13 cellular contexts compared by ENCODE assay signal in the genomic region with DNA sequence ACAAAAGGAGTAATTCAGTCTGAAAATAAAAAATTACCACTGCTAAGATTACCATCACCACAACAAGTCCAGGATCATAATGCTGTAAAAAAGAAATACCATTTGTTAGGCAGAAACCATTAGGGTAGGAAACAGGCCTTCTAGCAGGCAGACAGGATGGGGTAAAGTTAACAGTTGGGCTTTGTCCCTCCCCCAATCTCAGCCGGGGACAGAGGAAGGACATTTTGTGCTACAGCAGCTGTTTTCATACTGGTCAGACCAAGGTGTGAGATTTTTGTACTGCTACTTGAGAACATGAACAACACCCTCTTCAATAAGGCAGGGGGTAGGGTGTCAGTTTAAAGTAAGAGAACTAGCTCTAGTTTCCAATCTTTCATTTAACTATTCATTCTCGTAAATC. TPM values are rescaled to one million over a fixed set of nuclear protein-coding genes. Genes with fewer than 3 reads are reported as not detected.
A peak's percentile ranks its signal among the peaks of the same experiment; 100 is the strongest.
DNase-seq lines count a peak whose midpoint lies in the region; ATAC-seq and TF ChIP-seq lines count a peak whose summit lies in the region.
"Had no signal": no experiment of that assay in that cellular context is flagged by ENCODE, and none has a peak within 500 bp of the region (broad histone marks: within the 10 kb centered on the region; RNA-seq: fewer than 3 reads in every experiment).

No MANE protein-coding gene starts in this region.

- TF ChIP-seq CTCF in endothelial cell (IDR thresholded peaks at IDR 0.05; ENCODE audit: unreplicated experiment) (no peak), nephron progenitor cell (IDR thresholded peaks at IDR 0.05) (no peak)

- H3K4me2 ChIP-seq in GM23248 (ENCODE audit: unreplicated experiment), result no peak overlapping the region

- H3K27me3 Mint-ChIP-seq in endothelial cell (ENCODE audit: unreplicated experiment) (no peaks in the 10 kb centered on the region), nephron progenitor cell (ENCODE audit: low read depth, poor library complexity) (no peaks in the 10 kb centered on the region)
- H3K27me3 Mint-ChIP-seq in activated CD4-positive, alpha-beta T cell treated with anti-CD3 and anti-CD28 coated beads, Interleukin-2, amount 10 ng/mL, durations not matched to agents 24 days and 14 days, result no peaks in the 10 kb centered on the region
- H3K27me3 Mint-ChIP-seq: activated CD4-positive, alpha-beta T cell treated with anti-CD3 and anti-CD28 coated beads, Interleukin-2, amount 10 ng/mL, durations not matched to agents 7 days and 5 days had no signal

- peak; percentile 39 for DNase-seq in G401 (ENCODE audit: low spot score)
- DNase-seq in endothelial cell (ENCODE audit: low spot score), result peak; percentile 11
- no peak for DNase-seq in nephron progenitor cell
- DNase-seq in HuH-7 (ENCODE audit: low spot score), result no peak
- DNase-seq in GM23248, result no peak
- DNase-seq in activated CD4-positive, alpha-beta T cell treated with anti-CD3 and anti-CD28 coated beads, Interleukin-2, amount 10 ng/mL, durations not matched to agents 24 days and 14 days, result no peak
- DNase-seq: activated CD4-positive, alpha-beta T cell treated with anti-CD3 and anti-CD28 coated beads, Interleukin-2, amount 10 ng/mL, durations not matched to agents 7 days and 5 days; midbrain; NCI-H2081 treated with DMSO at 0.1 percent for 48 hours; stimulated activated CD4-positive, alpha-beta T cell treated with anti-CD3 and anti-CD28 coated beads, Interleukin-2, amount 100 ng/mL, for 24 hours; tibial artery had no signal

- H3K4me1 Mint-ChIP-seq in endothelial cell (ENCODE audit: unreplicated experiment) (peaks cover 27% of the 10 kb centered on the region), nephron progenitor cell (peaks cover 29% of the 10 kb centered on the region)
- peaks cover 12% of the 10 kb centered on the region for H3K4me1 Mint-ChIP-seq in activated CD4-positive, alpha-beta T cell treated with anti-CD3 and anti-CD28 coated beads, Interleukin-2, amount 10 ng/mL, durations not matched to agents 24 days and 14 days

- H3K4me3 ChIP-seq in GM23248, result no peak overlapping the region
- H3K4me3 ChIP-seq: tibial artery had no signal

- H3K27ac Mint-ChIP-seq in endothelial cell (ENCODE audit: unreplicated experiment) (peak overlapping the region; percentile 94), nephron progenitor cell (peak overlapping the region; percentile 98)
- no peak overlapping the region for H3K27ac Mint-ChIP-seq in activated CD4-positive, alpha-beta T cell treated with anti-CD3 and anti-CD28 coated beads, Interleukin-2, amount 10 ng/mL, durations not matched to agents 24 days and 14 days
- H3K27ac Mint-ChIP-seq: activated CD4-positive, alpha-beta T cell treated with anti-CD3 and anti-CD28 coated beads, Interleukin-2, amount 10 ng/mL, durations not matched to agents 7 days and 5 days had no signal

- 50 to 55% methylated on average over 2 of the region's 2 CpGs for WGBS in GM23248 (ENCODE audit: low coverage in 1 of 2, low lambda C conversion rate in 2 of 2, missing lambda C conversion rate in 2 of 2), 2 experiments

- H3K27me3 ChIP-seq in GM23248 (replicated peaks; ENCODE audit: insufficient read depth), result no peaks in the 10 kb centered on the region
- H3K27me3 ChIP-seq: tibial artery had no signal

- no peaks in the 10 kb centered on the region for H4K20me1 ChIP-seq in GM23248 (ENCODE audit: insufficient read depth)

- no peaks in the 10 kb centered on the region for H3K9me3 Mint-ChIP-seq in endothelial cell (ENCODE audit: unreplicated experiment)
- no peaks in the 10 kb centered on the region for H3K9me3 Mint-ChIP-seq in nephron progenitor cell
- H3K9me3 Mint-ChIP-seq in activated CD4-positive, alpha-beta T cell treated with anti-CD3 and anti-CD28 coated beads, Interleukin-2, amount 10 ng/mL, durations not matched to agents 24 days and 14 days, result no peaks in the 10 kb centered on the region
- H3K9me3 Mint-ChIP-seq: activated CD4-positive, alpha-beta T cell treated with anti-CD3 and anti-CD28 coated beads, Interleukin-2, amount 10 ng/mL, durations not matched to agents 7 days and 5 days had no signal

- intact Hi-C loops in activated CD4-positive, alpha-beta T cell treated with anti-CD3 and anti-CD28 coated beads, Interleukin-2, amount 10 ng/mL, durations not matched to agents 24 days and 14 days (cut with micrococcal nuclease), result no loop called here

- no peak for ATAC-seq in HG03139 (IDR thresholded peaks at IDR 0.05; ENCODE audit: unreplicated experiment)

- H3K27ac ChIP-seq in KOPT-K1 (ENCODE audit: low read depth, low read length, poor library complexity, severe bottlenecking) (peak overlapping the region; percentile 15), GM23248 (no peak overlapping the region)
- H3K27ac ChIP-seq: tibial artery had no signal

- no peaks in the 10 kb centered on the region for H3K4me1 ChIP-seq in GM23248 (ENCODE audit: insufficient read depth)

- no peaks in the 10 kb centered on the region for H3K9me3 ChIP-seq in KOPT-K1 (ENCODE audit: insufficient read depth, low read length, poor library complexity, severe bottlenecking)
- no peaks in the 10 kb centered on the region for H3K9me3 ChIP-seq in GM23248 (ENCODE audit: low read depth)
- H3K9me3 ChIP-seq: tibial artery had no signal

- H3K9me2 ChIP-seq in GM23248 (ENCODE audit: insufficient read depth), result no peaks in the 10 kb centered on the region

- peak overlapping the region; percentile 49 for H3K4me3 Mint-ChIP-seq in endothelial cell (ENCODE audit: unreplicated experiment)
- no peak overlapping the region for H3K4me3 Mint-ChIP-seq in nephron progenitor cell
- H3K4me3 Mint-ChIP-seq in activated CD4-positive, alpha-beta T cell treated with anti-CD3 and anti-CD28 coated beads, Interleukin-2, amount 10 ng/mL, durations not matched to agents 24 days and 14 days, result no peak overlapping the region
- H3K4me3 Mint-ChIP-seq: activated CD4-positive, alpha-beta T cell treated with anti-CD3 and anti-CD28 coated beads, Interleukin-2, amount 10 ng/mL, durations not matched to agents 7 days and 5 days had no signal

- H3K36me3 Mint-ChIP-seq in endothelial cell (ENCODE audit: low read depth, unreplicated experiment), result peaks cover 10% of the 10 kb centered on the region
- H3K36me3 Mint-ChIP-seq in nephron progenitor cell (ENCODE audit: low read depth), result peaks cover 35% of the 10 kb centered on the region
- peaks cover 24% of the 10 kb centered on the region for H3K36me3 Mint-ChIP-seq in activated CD4-positive, alpha-beta T cell treated with anti-CD3 and anti-CD28 coated beads, Interleukin-2, amount 10 ng/mL, durations not matched to agents 24 days and 14 days (ENCODE audit: low read depth)

- H2AFZ ChIP-seq in GM23248, result no peak overlapping the region

- H3K79me2 ChIP-seq in GM23248 (ENCODE audit: insufficient read depth), result peaks cover 72% of the 10 kb centered on the region

- H3K9ac ChIP-seq in GM23248, result no peak overlapping the region

- in situ Hi-C loops in G401 (cut with HindIII; ENCODE audit: low sequenced_read_pairs) (no loop called here), GM23248 (cut with MboI) (no loop called here)

- H3F3A ChIP-seq in GM23248 (ENCODE audit: insufficient read depth), result no peaks in the 10 kb centered on the region

- H3K36me3 ChIP-seq in KOPT-K1 (ENCODE audit: insufficient read depth, low read length) (peaks cover 28% of the 10 kb centered on the region), GM23248 (ENCODE audit: low read depth) (peaks cover 12% of the 10 kb centered on the region)

RNA-seq across cellular contexts. Expression of gene ITGA2B, which starts 49.2 kb away (rescaled TPM):
- total RNA-seq in G401 (2014; rRNA removed; shearing (Covaris generic)), result 0.17 TPM in 1 of 2 replicates, not detected in the other
- 4.3 TPM for total RNA-seq in endothelial cell (ENCODE audit: unreplicated experiment)
- not detected in 2 replicates for total RNA-seq in GM23248 (2014; rRNA removed; shearing (Covaris generic))
- not detected in 2 replicates for polyA plus RNA-seq in GM23248 (2016; fragmentation: Nextera tagmentation; extraction: Ambion mirVana)
- total RNA-seq in activated CD4-positive, alpha-beta T cell treated with anti-CD3 and anti-CD28 coated beads, Interleukin-2, amount 10 ng/mL, durations not matched to agents 24 days and 14 days, result 0.65 and 0.85 TPM in 2 replicates

Comparison
In these comparisons a context has a peak if more than half of its experiments do, and no peak if none do; other contexts are left out.
1. DNase-seq: peak in G401 (single experiment) and endothelial cell (single experiment); none in nephron progenitor cell (single experiment), HuH-7 (single experiment), GM23248 (single experiment) and activated CD4-positive, alpha-beta T cell treated with anti-CD3 and anti-CD28 coated beads, Interleukin-2, amount 10 ng/mL, durations not matched to agents 24 days and 14 days (single experiment).